Comparison of ENCODE assay signal across 1 cellular context in genomic region chr17:50547736-50548083, GRCh38.
TF ChIP-seq lines count a peak whose summit lies in the region.

No MANE protein-coding gene starts in this region.

TF ChIP-seq in GM23338, 12 proteins besides CTCF, POLR2A, EP300 and RAD21 (continued from another document):
- TF ChIP-seq, protein P1, sequence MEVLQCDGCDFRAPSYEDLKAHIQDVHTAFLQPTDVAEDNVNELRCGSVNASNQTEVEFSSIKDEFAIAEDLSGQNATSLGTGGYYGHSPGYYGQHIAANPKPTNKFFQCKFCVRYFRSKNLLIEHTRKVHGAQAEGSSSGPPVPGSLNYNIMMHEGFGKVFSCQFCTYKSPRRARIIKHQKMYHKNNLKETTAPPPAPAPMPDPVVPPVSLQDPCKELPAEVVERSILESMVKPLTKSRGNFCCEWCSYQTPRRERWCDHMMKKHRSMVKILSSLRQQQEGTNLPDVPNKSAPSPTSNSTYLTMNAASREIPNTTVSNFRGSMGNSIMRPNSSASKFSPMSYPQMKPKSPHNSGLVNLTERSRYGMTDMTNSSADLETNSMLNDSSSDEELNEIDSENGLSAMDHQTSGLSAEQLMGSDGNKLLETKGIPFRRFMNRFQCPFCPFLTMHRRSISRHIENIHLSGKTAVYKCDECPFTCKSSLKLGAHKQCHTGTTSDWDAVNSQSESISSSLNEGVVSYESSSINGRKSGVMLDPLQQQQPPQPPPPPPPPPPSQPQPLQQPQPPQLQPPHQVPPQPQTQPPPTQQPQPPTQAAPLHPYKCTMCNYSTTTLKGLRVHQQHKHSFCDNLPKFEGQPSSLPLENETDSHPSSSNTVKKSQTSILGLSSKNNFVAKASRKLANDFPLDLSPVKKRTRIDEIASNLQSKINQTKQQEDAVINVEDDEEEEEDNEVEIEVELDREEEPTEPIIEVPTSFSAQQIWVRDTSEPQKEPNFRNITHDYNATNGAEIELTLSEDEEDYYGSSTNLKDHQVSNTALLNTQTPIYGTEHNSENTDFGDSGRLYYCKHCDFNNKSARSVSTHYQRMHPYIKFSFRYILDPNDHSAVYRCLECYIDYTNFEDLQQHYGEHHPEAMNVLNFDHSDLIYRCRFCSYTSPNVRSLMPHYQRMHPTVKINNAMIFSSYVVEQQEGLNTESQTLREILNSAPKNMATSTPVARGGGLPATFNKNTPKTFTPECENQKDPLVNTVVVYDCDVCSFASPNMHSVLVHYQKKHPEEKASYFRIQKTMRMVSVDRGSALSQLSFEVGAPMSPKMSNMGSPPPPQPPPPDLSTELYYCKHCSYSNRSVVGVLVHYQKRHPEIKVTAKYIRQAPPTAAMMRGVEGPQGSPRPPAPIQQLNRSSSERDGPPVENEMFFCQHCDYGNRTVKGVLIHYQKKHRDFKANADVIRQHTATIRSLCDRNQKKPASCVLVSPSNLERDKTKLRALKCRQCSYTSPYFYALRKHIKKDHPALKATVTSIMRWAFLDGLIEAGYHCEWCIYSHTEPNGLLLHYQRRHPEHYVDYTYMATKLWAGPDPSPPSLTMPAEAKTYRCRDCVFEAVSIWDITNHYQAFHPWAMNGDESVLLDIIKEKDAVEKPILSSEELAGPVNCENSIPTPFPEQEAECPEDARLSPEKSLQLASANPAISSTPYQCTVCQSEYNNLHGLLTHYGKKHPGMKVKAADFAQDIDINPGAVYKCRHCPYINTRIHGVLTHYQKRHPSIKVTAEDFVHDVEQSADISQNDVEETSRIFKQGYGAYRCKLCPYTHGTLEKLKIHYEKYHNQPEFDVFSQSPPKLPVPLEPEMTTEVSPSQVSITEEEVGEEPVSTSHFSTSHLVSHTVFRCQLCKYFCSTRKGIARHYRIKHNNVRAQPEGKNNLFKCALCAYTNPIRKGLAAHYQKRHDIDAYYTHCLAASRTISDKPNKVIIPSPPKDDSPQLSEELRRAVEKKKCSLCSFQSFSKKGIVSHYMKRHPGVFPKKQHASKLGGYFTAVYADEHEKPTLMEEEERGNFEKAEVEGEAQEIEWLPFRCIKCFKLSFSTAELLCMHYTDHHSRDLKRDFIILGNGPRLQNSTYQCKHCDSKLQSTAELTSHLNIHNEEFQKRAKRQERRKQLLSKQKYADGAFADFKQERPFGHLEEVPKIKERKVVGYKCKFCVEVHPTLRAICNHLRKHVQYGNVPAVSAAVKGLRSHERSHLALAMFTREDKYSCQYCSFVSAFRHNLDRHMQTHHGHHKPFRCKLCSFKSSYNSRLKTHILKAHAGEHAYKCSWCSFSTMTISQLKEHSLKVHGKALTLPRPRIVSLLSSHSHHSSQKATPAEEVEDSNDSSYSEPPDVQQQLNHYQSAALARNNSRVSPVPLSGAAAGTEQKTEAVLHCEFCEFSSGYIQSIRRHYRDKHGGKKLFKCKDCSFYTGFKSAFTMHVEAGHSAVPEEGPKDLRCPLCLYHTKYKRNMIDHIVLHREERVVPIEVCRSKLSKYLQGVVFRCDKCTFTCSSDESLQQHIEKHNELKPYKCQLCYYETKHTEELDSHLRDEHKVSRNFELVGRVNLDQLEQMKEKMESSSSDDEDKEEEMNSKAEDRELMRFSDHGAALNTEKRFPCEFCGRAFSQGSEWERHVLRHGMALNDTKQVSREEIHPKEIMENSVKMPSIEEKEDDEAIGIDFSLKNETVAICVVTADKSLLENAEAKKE (CRISPR knock-in tag; IDR thresholded peaks at IDR 0.05), result no peak
- TF ChIP-seq ZNF114 (CRISPR knock-in tag; IDR thresholded peaks at IDR 0.05) (no peak), ZNF331 (CRISPR knock-in tag; IDR thresholded peaks at IDR 0.05; ENCODE audit: low read depth) (no peak), EZH2 (IDR thresholded peaks at IDR 0.05; ENCODE audit: low read depth, unreplicated experiment) (no peak), NANOG (IDR thresholded peaks at IDR 0.05; ENCODE audit: borderline replicate concordance) (no peak)
